2 cellular contexts compared by ENCODE assay signal in the genomic region with DNA sequence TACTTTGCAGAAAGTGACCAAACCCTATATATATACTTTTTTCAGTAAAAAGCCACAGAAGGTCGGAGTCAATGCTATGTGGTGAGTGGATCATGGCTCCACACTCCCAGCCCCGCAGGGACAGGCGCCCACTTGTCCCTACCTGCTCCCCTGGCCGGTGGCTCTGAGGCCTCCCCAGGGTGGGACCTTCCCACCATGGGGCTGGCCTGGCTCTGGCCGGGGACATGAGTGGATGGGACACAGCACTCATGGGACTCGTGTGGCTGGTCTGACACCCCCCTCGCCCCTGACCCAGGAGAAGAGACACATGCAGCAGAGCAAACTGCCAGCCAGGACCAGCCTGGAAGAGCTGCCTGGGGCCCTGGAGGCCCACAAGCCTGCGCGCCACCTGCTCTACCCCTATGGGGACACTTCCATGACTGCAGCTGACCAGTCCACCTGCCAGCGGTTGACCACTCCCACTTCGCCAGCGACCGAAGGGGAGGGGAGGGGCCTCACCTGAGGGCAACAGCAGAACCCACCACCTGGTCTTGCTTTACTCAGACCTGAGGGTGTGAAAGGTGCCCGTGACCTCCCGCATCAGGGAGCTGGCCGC.
A peak's percentile ranks its signal among the peaks of the same experiment; 100 is the strongest.
TF ChIP-seq lines count a peak whose summit lies in the region.

No MANE protein-coding gene starts in this region.

TF ChIP-seq in HepG2, 621 proteins besides CTCF, POLR2A, EP300 and RAD21:
- no peak for TF ChIP-seq NR3C1 (CRISPR knock-in tag; IDR thresholded peaks at IDR 0.05)
- no peak for TF ChIP-seq ZNF792 (CRISPR knock-in tag; IDR thresholded peaks at IDR 0.05)
- TF ChIP-seq ZBTB4 (CRISPR knock-in tag; IDR thresholded peaks at IDR 0.05; ENCODE audit: borderline replicate concordance), result no peak
- TF ChIP-seq GTF3A (CRISPR knock-in tag; conservative IDR thresholded peaks at IDR 0.05), result no peak
- no peak for TF ChIP-seq SMARCC2 (IDR thresholded peaks at IDR 0.05)
- TF ChIP-seq PCBP1 (IDR thresholded peaks at IDR 0.05; ENCODE audit: borderline replicate concordance, low read depth, low read length), result no peak
- no peak for TF ChIP-seq FOXA3 (CRISPR knock-in tag; IDR thresholded peaks at IDR 0.05)
- TF ChIP-seq ZNF383 (CRISPR knock-in tag; IDR thresholded peaks at IDR 0.05; ENCODE audit: borderline replicate concordance), result no peak
- TF ChIP-seq ZBTB2 (CRISPR knock-in tag; IDR thresholded peaks at IDR 0.05; ENCODE audit: low read depth), result no peak
- TF ChIP-seq MAFG (CRISPR knock-in tag; IDR thresholded peaks at IDR 0.05), result no peak
- TF ChIP-seq DNMT3B (CRISPR knock-in tag; conservative IDR thresholded peaks at IDR 0.05), result no peak
- TF ChIP-seq ZNF562 (CRISPR knock-in tag; IDR thresholded peaks at IDR 0.05; ENCODE audit: borderline replicate concordance), result no peak
- TF ChIP-seq ZNF512B (CRISPR knock-in tag; IDR thresholded peaks at IDR 0.05; ENCODE audit: borderline replicate concordance), result no peak
- no peak for TF ChIP-seq ZNF564 (CRISPR knock-in tag; IDR thresholded peaks at IDR 0.05)
TF ChIP-seq in HepG2: peak in this region for 0.

TF ChIP-seq in K562, 482 proteins besides CTCF, POLR2A, EP300 and RAD21:
- TF ChIP-seq NR2C1 (IDR thresholded peaks at IDR 0.05) (no peak), NR2C1 (tag; IDR thresholded peaks at IDR 0.05) (no peak), ZNF511 (CRISPR knock-in tag; IDR thresholded peaks at IDR 0.05) (0 out of 2 replicates have a peak, but pooled peaks have one; percentile 16), ZFX (CRISPR knock-in tag; IDR thresholded peaks at IDR 0.05) (peak; percentile 31)
- TF ChIP-seq, protein P1, sequence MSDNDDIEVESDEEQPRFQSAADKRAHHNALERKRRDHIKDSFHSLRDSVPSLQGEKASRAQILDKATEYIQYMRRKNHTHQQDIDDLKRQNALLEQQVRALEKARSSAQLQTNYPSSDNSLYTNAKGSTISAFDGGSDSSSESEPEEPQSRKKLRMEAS (CRISPR knock-in tag; IDR thresholded peaks at IDR 0.05), result peak; percentile 23
